ENCODE assay signal across 8 cellular contexts in the genomic region with DNA sequence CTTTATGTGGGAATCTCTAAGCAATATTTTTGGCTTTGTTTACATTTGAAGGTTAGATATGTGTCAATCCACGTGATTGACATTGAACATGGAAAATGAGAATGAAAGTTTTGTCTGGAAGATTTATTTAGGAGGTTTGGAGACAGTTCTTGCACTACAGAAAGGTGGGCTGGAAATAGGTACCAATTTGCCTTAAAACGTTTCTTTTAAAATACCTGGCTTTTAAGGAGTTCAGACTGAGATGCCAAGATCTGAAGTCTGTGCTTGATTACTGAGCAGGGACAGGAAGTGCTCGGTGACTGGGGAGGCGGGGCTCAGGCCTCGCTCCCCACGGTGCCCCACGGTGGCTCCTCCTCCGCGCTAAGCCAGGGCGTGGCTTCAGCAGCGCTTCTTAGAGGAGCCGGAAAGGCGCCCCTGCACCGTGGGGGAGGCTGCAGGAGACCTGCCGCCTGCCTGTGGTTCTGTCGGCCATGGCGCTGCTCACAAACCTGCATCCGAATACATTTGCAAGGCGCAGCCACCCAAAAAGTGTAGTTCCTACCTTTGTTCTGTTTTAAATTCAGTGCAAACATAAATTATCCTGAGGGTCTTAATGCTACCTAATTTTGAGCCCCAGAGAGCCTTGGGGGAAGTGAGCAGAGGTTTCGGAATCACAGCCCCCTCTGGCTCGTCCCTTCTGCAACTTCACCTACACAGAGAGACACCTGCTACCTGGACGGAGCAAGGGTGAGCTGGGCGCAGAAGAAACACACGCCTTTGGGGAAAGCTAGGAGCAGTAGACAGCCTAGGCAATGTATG. TPM values are rescaled to one million over a fixed set of nuclear protein-coding genes. Genes with fewer than 3 reads are reported as not detected.
DNase-seq lines count a peak whose midpoint lies in the region; ATAC-seq and TF ChIP-seq lines count a peak whose summit lies in the region.

No MANE protein-coding gene starts in this region.

- H3K27me3 ChIP-seq in Karpas-422 (ENCODE audit: low read length), result no peaks in the 10 kb centered on the region
- no peaks in the 10 kb centered on the region for H3K27me3 ChIP-seq in RWPE2 (ENCODE audit: insufficient read depth, poor library complexity, severe bottlenecking)
- H3K27me3 ChIP-seq in neural cell (ENCODE audit: insufficient read depth, low read depth, low read length), result no peaks in the 10 kb centered on the region
- no peaks in the 10 kb centered on the region for H3K27me3 ChIP-seq in stomach

- H3K79me2 ChIP-seq in Karpas-422 (ENCODE audit: low read length), result peaks cover 5% of the 10 kb centered on the region; the same call in 1 of the 2 replicates
- H3K79me2 ChIP-seq in neural cell (replicated peaks; ENCODE audit: insufficient read depth, low read length), result no peaks in the 10 kb centered on the region

- H3K4me1 ChIP-seq in Karpas-422 (ENCODE audit: low read length), result peaks cover 57% of the 10 kb centered on the region
- H3K4me1 ChIP-seq in RWPE2 (ENCODE audit: insufficient read depth, poor library complexity, severe bottlenecking), result peaks cover 10% of the 10 kb centered on the region
- H3K4me1 ChIP-seq in stomach, result peaks cover 26 to 67% (median 37%) of the 10 kb centered on the region in 4 donors

- peak overlapping the region; percentile 64 for H3K4me3 ChIP-seq in Karpas-422 (ENCODE audit: low read length)
- H3K4me3 ChIP-seq in RWPE2 (ENCODE audit: severe bottlenecking), result no peak overlapping the region
- H3K4me3 ChIP-seq in fibroblast of villous mesenchyme (ENCODE audit: low read depth, low read length), result peak overlapping the region; percentile 26
- peak overlapping the region; percentile 51 for H3K4me3 ChIP-seq in neural cell (ENCODE audit: low read length)
- peak overlapping the region; percentile 26 to 51 (median 38) for H3K4me3 ChIP-seq in stomach

- 4 to 8% (median 6%) methylated on average over 19 to 24 of the region's 24 CpGs for WGBS in stomach, 5 donors

- peak; percentile 34 for ATAC-seq in GM21576 (IDR thresholded peaks at IDR 0.05; ENCODE audit: unreplicated experiment)
- ATAC-seq in RWPE2 (ENCODE audit: low read depth), result peak; percentile 85

- H3K9me2 ChIP-seq in Karpas-422 (replicated peaks; ENCODE audit: insufficient read depth, low read length) (no peaks in the 10 kb centered on the region), neural cell (ENCODE audit: insufficient read depth, low read length) (no peaks in the 10 kb centered on the region)

- intact Hi-C loops in stomach (cut with DNase I; ENCODE audit: low total_unique reads), result loop anchor here (10.0 kb wide), 1 partner anchor 160 kb away; a partner anchor contains a TSS

- peak; percentile 28 for TF ChIP-seq RAD21 in neural cell (conservative IDR thresholded peaks at IDR 0.05)

- H3K27ac ChIP-seq in Karpas-422 (ENCODE audit: low read length) (peak overlapping the region; percentile 93), RWPE2 (ENCODE audit: poor library complexity, severe bottlenecking) (peak overlapping the region; percentile 39), neural cell (ENCODE audit: low read length) (no peak overlapping the region), stomach (peak overlapping the region; percentile 56 to 92 (median 85))

- TF ChIP-seq EP300 in neural cell (conservative IDR thresholded peaks at IDR 0.05; ENCODE audit: poor library complexity, severe bottlenecking) (no peak), stomach (IDR thresholded peaks at IDR 0.05) (no peak)

- H3K4me2 ChIP-seq in Karpas-422 (ENCODE audit: low read depth, low read length, poor library complexity, severe bottlenecking) (peak overlapping the region; percentile 73), neural cell (ENCODE audit: low read length) (no peak overlapping the region)

- DNase-seq in DMS 273 (lab: John Stamatoyannopoulos, UW; ENCODE audit: unreplicated experiment) (peak; percentile 87), Karpas-422 (peak; percentile 98), RWPE2 (ENCODE audit: low spot score) (peak; percentile 87), fibroblast of villous mesenchyme (ENCODE audit: low read depth) (peak; percentile 83), stomach (peak; percentile 93)
- peak; percentile 94 for DNase-seq in activated T-helper 9 cell treated with anti-CD3 and anti-CD28 coated beads, Interleukin-2, amount 50 U/mL, for 16 hours (ENCODE audit: low read depth)

- no peak for TF ChIP-seq POLR2A in stomach (IDR thresholded peaks at IDR 0.05)

- TF ChIP-seq CTCF in RWPE2 (IDR thresholded peaks at IDR 0.05; ENCODE audit: poor library complexity, severe bottlenecking), result no peak
- no peak for TF ChIP-seq CTCF in fibroblast of villous mesenchyme (IDR thresholded peaks at IDR 0.05; ENCODE audit: insufficient read depth, low read depth, low read length)
- peak; percentile 14 for TF ChIP-seq CTCF in neural cell (IDR thresholded peaks at IDR 0.05; ENCODE audit: poor library complexity, severe bottlenecking)
- TF ChIP-seq CTCF in stomach (IDR thresholded peaks at IDR 0.05), result no peak

- H3K36me3 ChIP-seq in Karpas-422 (ENCODE audit: insufficient read depth, low read length), result peaks cover under 1% of the 10 kb centered on the region
- no peaks in the 10 kb centered on the region for H3K36me3 ChIP-seq in RWPE2 (ENCODE audit: low read depth)
- H3K36me3 ChIP-seq in neural cell (ENCODE audit: insufficient read depth, low read length), result no peaks in the 10 kb centered on the region
- peaks cover 4 to 19% (median 14%) of the 10 kb centered on the region in 4 donors for H3K36me3 ChIP-seq in stomach

- H3K9ac ChIP-seq in Karpas-422 (ENCODE audit: low read length) (peak overlapping the region; percentile 75), neural cell (ENCODE audit: low read length) (peak overlapping the region; percentile 31)

- H3F3A ChIP-seq in neural cell (ENCODE audit: insufficient read depth, low read length, poor library complexity, severe bottlenecking), result no peaks in the 10 kb centered on the region

- H3K9me3 ChIP-seq in Karpas-422 (ENCODE audit: low read length) (no peaks in the 10 kb centered on the region), RWPE2 (ENCODE audit: severe bottlenecking) (no peaks in the 10 kb centered on the region), neural cell (ENCODE audit: low read length) (no peaks in the 10 kb centered on the region), stomach (no peaks in the 10 kb centered on the region)

- no peaks in the 10 kb centered on the region for H4K20me1 ChIP-seq in Karpas-422 (ENCODE audit: insufficient read depth, low read depth, low read length)
- no peaks in the 10 kb centered on the region for H4K20me1 ChIP-seq in neural cell (ENCODE audit: insufficient read depth)

- H2AFZ ChIP-seq in Karpas-422 (ENCODE audit: low read length) (no peak overlapping the region), neural cell (ENCODE audit: low read depth, low read length) (no peak overlapping the region)

TF ChIP-seq in neural cell, 6 proteins besides CTCF, POLR2A, EP300 and RAD21:
- TF ChIP-seq TAF1 (IDR thresholded peaks at IDR 0.05; ENCODE audit: low read depth) (no peak), POLR2AphosphoS5 (IDR thresholded peaks at IDR 0.05) (no peak), SMC3 (conservative IDR thresholded peaks at IDR 0.05; ENCODE audit: poor library complexity) (peak; percentile 22)

RNA-seq across cellular contexts. Expression of a gene that starts 49.2 kb away (rescaled TPM):
- 11.7 and 40.3 TPM in 2 replicates for total RNA-seq in Karpas-422 (2014; rRNA removed; shearing (Covaris generic); ENCODE audit: low replicate concordance)
- total RNA-seq in fibroblast of villous mesenchyme, result 7.7 and 10.4 TPM in 2 replicates
- 34.8 and 39.8 TPM in 2 replicates for polyA plus RNA-seq in neural cell
- polyA minus RNA-seq in neural cell, result 30.1 and 32.4 TPM in 2 replicates
- total RNA-seq in stomach, result 10 to 100 TPM in 3 of 5 donors, 1 to 10 TPM in 2; 7.3 to 52.1 (median 16.9) TPM
- 10 to 100 TPM; 15.9 to 32.4 (median 17.3) TPM for polyA plus RNA-seq in stomach

RNA-seq across cellular contexts. Expression of a gene that starts 49.3 kb away (rescaled TPM):
- total RNA-seq in Karpas-422 (2014; rRNA removed; shearing (Covaris generic); ENCODE audit: low replicate concordance), result 59.7 and 66.9 TPM in 2 replicates
- total RNA-seq in fibroblast of villous mesenchyme (19.3 and 32.4 TPM in 2 replicates), stomach (10 to 100 TPM; 18.7 to 62.0 (median 31.7) TPM)
- polyA plus RNA-seq in neural cell (69.5 and 91.3 TPM in 2 replicates), stomach (10 to 100 TPM; 54.5 to 67.5 (median 55.3) TPM)
- polyA minus RNA-seq in neural cell, result 33.1 and 39.7 TPM in 2 replicates
